Comparison of ENCODE assay signal across 8 cellular contexts in the genomic region with DNA sequence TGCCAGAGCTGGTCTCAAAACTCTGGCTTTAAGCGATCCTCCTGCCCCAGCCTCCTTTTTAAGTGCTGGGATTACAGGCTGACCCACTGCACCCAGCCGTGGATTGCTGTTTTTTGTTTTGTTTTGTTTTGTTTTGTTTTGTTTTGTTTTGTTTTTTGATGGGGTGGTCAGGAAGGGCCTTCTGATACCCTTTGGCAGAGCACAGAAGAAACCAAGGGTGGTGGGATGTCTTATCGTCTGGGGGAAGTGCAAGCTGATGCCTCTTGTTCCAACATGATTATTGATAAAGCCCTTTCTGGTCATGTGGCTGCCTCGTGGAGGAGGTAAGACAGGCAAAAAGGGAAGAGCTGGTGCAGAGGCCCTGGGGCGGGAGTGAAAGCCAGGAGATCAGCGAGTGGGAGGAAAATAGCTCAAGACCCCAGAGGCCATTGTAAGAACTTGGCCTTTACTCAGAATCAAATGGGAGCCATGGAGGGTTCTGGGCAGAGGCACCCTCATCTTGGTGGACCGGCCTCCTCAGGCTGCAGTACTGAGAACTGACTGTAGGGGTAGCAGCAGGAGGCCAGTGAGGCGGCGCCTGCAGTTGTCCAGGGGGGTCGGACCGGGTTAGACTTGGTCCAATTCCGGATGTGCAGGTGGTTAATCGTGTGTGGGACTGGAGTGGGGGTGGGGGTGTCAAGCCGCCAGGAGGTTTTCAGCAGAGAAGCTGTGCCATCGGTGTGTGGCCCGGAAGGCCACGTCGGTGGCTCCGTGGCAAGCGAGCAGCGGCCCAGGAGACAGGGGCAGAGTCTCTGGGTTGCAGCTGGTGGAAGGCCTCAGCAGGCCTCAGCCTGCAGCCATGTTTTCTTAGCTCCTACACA.
DNase-seq lines count a peak whose midpoint lies in the region; ATAC-seq and TF ChIP-seq lines count a peak whose summit lies in the region.

No MANE protein-coding gene starts in this region.

- H3K4me1 ChIP-seq in HEK293 (ENCODE audit: control insufficient read depth, insufficient read depth, low read length), result peaks cover 14% of the 10 kb centered on the region
- H3K4me1 ChIP-seq in left lung, result peaks cover 11 to 49% of the 10 kb centered on the region in 2 donors

- no peaks in the 10 kb centered on the region for H3K36me3 ChIP-seq in HEK293 (ENCODE audit: control insufficient read depth in 2 of 2, insufficient read depth in 1 of 2, low read length in 2 of 2)
- H3K36me3 ChIP-seq in left lung, result no peaks in the 10 kb centered on the region

- DNase-seq in ACHN, result peak; percentile 46
- peak; percentile 36 to 49 for DNase-seq in activated T-cell treated with anti-CD3 and anti-CD28 coated beads, Interleukin-2, amount 50 U/mL, for 48 hours
- peak in 1 of 2 donors; percentile 74 for DNase-seq in left lung
- DNase-seq in glomerular visceral epithelial cell (ENCODE audit: extremely low spot score), result no peak
- no peak for DNase-seq in NCI-H1694 treated with DMSO at 0.1 percent for 48 hours (lab: John Stamatoyannopoulos, UW)
- DNase-seq in NCI-H1930 (lab: John Stamatoyannopoulos, UW), result no peak

- CTCF ChIA-PET in HEK293 (lab: Yijun Ruan, JAX), result interaction anchor here (0.5 to 3.3 kb wide), 21 partner anchors 10 to 224 kb away, joined by 3 to 18 read pairs (median 4); no protein-coding TSS in a partner anchor

- POLR2A ChIA-PET in HEK293 (lab: Yijun Ruan, JAX), result no interaction called here

- TF ChIP-seq CTCF in HEK293 (tag by site-specific recombination; IDR thresholded peaks at IDR 0.05), result no peak
- TF ChIP-seq CTCF in left lung (IDR thresholded peaks at IDR 0.05), result peak; percentile 24 to 60

- H3K9me3 ChIP-seq in HEK293 (ENCODE audit: control insufficient read depth, insufficient read depth, low read depth, low read length) (no peaks in the 10 kb centered on the region), left lung (no peaks in the 10 kb centered on the region)

- no peak overlapping the region for H3K27ac ChIP-seq in HEK293 (ENCODE audit: extremely low read depth, low read depth, low read length)
- H3K27ac ChIP-seq in left lung, result peak overlapping the region in 1 of 2 donors; percentile 58

- H3K27me3 ChIP-seq in left lung, result no peaks in the 10 kb centered on the region

- no peak overlapping the region for H3K4me3 ChIP-seq in HEK293 (ENCODE audit: low read depth, low read length)
- H3K4me3 ChIP-seq in left lung, result no peak overlapping the region

- ATAC-seq in left lung, result no peak
- ATAC-seq in esophagus mucosa, result no peak

- in situ Hi-C loops in ACHN (cut with HindIII; ENCODE audit: low pct_ligation_motif_present, low pct_unique_long_range_greater_than_20kb, low sequenced_read_pairs), result no loop called here

- intact Hi-C loops in left lung (cut with DNase I), result no loop called here

TF ChIP-seq in HEK293, 187 proteins besides CTCF, POLR2A, EP300 and RAD21:
- TF ChIP-seq ZNF16 (tag by site-specific recombination; IDR thresholded peaks at IDR 0.05; ENCODE audit: low read depth) (peak; percentile 93), ZNF324 (tag by site-specific recombination; IDR thresholded peaks at IDR 0.05) (no peak)

Comparison
In these comparisons a context has a peak if more than half of its experiments do, and no peak if none do; other contexts are left out.
1. DNase-seq: peak in ACHN (single experiment) and activated T-cell treated with anti-CD3 and anti-CD28 coated beads, Interleukin-2, amount 50 U/mL, for 48 hours (2 of 2); none in glomerular visceral epithelial cell (single experiment), NCI-H1694 treated with DMSO at 0.1 percent for 48 hours (single experiment) and NCI-H1930 (0 of 2).